1 cellular context compared by ENCODE assay signal in the genomic region with DNA sequence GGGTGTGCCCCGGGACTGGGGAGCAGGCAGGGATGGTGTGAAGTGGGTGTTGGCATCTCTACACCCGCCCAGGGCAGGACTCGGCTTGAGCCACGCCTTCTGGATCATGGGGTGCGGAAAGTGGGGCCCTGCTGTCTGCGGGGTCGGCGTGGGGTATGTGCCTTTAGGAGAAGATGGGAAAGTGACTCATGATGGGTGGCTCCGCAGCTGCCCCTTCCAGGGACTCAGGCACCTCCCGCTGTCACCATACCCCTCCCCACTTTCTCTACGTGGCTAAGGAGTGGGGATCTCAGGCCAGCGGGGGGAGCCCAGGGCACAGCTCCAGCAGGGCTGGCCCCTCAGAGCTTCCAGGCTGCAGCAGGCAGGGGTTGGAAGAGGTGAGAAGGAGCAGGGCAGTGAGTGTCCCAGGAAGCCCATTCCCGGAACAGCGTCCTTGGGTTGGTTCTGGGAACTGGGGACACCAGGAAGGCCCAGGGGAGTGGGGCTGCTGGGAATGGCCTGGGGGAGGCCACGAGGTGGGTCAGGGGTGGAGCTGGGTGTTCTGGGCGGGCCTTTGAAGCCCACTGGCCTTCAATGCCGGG.
TF ChIP-seq lines count a peak whose summit lies in the region.

No MANE protein-coding gene starts in this region.

TF ChIP-seq in WTC11, 78 proteins besides CTCF, POLR2A, EP300 and RAD21 (continued from another document):
- TF ChIP-seq, protein P1, sequence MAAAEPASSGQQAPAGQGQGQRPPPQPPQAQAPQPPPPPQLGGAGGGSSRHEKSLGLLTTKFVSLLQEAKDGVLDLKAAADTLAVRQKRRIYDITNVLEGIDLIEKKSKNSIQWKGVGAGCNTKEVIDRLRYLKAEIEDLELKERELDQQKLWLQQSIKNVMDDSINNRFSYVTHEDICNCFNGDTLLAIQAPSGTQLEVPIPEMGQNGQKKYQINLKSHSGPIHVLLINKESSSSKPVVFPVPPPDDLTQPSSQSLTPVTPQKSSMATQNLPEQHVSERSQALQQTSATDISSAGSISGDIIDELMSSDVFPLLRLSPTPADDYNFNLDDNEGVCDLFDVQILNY (CRISPR knock-in tag; IDR thresholded peaks at IDR 0.05): no peak
- TF ChIP-seq, protein P2, sequence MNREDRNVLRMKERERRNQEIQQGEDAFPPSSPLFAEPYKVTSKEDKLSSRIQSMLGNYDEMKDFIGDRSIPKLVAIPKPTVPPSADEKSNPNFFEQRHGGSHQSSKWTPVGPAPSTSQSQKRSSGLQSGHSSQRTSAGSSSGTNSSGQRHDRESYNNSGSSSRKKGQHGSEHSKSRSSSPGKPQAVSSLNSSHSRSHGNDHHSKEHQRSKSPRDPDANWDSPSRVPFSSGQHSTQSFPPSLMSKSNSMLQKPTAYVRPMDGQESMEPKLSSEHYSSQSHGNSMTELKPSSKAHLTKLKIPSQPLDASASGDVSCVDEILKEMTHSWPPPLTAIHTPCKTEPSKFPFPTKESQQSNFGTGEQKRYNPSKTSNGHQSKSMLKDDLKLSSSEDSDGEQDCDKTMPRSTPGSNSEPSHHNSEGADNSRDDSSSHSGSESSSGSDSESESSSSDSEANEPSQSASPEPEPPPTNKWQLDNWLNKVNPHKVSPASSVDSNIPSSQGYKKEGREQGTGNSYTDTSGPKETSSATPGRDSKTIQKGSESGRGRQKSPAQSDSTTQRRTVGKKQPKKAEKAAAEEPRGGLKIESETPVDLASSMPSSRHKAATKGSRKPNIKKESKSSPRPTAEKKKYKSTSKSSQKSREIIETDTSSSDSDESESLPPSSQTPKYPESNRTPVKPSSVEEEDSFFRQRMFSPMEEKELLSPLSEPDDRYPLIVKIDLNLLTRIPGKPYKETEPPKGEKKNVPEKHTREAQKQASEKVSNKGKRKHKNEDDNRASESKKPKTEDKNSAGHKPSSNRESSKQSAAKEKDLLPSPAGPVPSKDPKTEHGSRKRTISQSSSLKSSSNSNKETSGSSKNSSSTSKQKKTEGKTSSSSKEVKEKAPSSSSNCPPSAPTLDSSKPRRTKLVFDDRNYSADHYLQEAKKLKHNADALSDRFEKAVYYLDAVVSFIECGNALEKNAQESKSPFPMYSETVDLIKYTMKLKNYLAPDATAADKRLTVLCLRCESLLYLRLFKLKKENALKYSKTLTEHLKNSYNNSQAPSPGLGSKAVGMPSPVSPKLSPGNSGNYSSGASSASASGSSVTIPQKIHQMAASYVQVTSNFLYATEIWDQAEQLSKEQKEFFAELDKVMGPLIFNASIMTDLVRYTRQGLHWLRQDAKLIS (CRISPR knock-in tag; IDR thresholded peaks at IDR 0.05; ENCODE audit: borderline replicate concordance): no peak
- TF ChIP-seq, protein P3, sequence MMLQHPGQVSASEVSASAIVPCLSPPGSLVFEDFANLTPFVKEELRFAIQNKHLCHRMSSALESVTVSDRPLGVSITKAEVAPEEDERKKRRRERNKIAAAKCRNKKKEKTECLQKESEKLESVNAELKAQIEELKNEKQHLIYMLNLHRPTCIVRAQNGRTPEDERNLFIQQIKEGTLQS (CRISPR knock-in tag; conservative IDR thresholded peaks at IDR 0.05): no peak
- no peak for TF ChIP-seq EMX1 (CRISPR knock-in tag; IDR thresholded peaks at IDR 0.05)
